In the genomic region with DNA sequence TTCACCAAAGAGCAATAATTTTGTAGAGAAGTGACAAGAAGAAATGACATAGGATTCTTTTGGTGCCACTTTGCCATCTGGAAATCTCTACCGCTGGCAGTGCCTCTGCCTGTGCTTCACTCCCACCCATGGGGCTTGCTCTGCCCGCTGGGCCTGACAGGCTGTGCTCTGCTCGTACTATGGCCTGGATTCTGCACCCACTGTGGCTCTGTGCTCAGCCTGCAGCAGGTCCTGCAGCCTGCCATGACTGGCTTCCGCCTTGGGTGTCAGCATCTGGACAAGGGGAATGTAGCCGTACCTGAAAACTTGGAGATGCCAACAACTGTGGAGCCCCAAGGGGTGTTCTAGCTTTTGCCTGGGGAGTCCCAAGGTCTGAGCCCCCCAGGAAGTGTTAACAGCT, we compare ENCODE assay signal across 2 cellular contexts.
TF ChIP-seq lines count a peak whose summit lies in the region.

No MANE protein-coding gene starts in this region.

TF ChIP-seq in GM23338, 12 proteins besides CTCF, POLR2A, EP300 and RAD21 (continued from another document):
- TF ChIP-seq, protein P1, sequence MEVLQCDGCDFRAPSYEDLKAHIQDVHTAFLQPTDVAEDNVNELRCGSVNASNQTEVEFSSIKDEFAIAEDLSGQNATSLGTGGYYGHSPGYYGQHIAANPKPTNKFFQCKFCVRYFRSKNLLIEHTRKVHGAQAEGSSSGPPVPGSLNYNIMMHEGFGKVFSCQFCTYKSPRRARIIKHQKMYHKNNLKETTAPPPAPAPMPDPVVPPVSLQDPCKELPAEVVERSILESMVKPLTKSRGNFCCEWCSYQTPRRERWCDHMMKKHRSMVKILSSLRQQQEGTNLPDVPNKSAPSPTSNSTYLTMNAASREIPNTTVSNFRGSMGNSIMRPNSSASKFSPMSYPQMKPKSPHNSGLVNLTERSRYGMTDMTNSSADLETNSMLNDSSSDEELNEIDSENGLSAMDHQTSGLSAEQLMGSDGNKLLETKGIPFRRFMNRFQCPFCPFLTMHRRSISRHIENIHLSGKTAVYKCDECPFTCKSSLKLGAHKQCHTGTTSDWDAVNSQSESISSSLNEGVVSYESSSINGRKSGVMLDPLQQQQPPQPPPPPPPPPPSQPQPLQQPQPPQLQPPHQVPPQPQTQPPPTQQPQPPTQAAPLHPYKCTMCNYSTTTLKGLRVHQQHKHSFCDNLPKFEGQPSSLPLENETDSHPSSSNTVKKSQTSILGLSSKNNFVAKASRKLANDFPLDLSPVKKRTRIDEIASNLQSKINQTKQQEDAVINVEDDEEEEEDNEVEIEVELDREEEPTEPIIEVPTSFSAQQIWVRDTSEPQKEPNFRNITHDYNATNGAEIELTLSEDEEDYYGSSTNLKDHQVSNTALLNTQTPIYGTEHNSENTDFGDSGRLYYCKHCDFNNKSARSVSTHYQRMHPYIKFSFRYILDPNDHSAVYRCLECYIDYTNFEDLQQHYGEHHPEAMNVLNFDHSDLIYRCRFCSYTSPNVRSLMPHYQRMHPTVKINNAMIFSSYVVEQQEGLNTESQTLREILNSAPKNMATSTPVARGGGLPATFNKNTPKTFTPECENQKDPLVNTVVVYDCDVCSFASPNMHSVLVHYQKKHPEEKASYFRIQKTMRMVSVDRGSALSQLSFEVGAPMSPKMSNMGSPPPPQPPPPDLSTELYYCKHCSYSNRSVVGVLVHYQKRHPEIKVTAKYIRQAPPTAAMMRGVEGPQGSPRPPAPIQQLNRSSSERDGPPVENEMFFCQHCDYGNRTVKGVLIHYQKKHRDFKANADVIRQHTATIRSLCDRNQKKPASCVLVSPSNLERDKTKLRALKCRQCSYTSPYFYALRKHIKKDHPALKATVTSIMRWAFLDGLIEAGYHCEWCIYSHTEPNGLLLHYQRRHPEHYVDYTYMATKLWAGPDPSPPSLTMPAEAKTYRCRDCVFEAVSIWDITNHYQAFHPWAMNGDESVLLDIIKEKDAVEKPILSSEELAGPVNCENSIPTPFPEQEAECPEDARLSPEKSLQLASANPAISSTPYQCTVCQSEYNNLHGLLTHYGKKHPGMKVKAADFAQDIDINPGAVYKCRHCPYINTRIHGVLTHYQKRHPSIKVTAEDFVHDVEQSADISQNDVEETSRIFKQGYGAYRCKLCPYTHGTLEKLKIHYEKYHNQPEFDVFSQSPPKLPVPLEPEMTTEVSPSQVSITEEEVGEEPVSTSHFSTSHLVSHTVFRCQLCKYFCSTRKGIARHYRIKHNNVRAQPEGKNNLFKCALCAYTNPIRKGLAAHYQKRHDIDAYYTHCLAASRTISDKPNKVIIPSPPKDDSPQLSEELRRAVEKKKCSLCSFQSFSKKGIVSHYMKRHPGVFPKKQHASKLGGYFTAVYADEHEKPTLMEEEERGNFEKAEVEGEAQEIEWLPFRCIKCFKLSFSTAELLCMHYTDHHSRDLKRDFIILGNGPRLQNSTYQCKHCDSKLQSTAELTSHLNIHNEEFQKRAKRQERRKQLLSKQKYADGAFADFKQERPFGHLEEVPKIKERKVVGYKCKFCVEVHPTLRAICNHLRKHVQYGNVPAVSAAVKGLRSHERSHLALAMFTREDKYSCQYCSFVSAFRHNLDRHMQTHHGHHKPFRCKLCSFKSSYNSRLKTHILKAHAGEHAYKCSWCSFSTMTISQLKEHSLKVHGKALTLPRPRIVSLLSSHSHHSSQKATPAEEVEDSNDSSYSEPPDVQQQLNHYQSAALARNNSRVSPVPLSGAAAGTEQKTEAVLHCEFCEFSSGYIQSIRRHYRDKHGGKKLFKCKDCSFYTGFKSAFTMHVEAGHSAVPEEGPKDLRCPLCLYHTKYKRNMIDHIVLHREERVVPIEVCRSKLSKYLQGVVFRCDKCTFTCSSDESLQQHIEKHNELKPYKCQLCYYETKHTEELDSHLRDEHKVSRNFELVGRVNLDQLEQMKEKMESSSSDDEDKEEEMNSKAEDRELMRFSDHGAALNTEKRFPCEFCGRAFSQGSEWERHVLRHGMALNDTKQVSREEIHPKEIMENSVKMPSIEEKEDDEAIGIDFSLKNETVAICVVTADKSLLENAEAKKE (CRISPR knock-in tag; IDR thresholded peaks at IDR 0.05): no peak
- TF ChIP-seq EZH2 (IDR thresholded peaks at IDR 0.05; ENCODE audit: low read depth, unreplicated experiment) (no peak), CREB1 (CRISPR knock-in tag; IDR thresholded peaks at IDR 0.05; ENCODE audit: low read depth) (no peak), NANOG (IDR thresholded peaks at IDR 0.05; ENCODE audit: borderline replicate concordance) (no peak), JUNB (IDR thresholded peaks at IDR 0.05; ENCODE audit: unreplicated experiment) (no peak), POLR2AphosphoS5 (IDR thresholded peaks at IDR 0.05; ENCODE audit: low read depth) (no peak), STAT1 (IDR thresholded peaks at IDR 0.05; ENCODE audit: unreplicated experiment) (no peak)
- TF ChIP-seq, protein P2, sequence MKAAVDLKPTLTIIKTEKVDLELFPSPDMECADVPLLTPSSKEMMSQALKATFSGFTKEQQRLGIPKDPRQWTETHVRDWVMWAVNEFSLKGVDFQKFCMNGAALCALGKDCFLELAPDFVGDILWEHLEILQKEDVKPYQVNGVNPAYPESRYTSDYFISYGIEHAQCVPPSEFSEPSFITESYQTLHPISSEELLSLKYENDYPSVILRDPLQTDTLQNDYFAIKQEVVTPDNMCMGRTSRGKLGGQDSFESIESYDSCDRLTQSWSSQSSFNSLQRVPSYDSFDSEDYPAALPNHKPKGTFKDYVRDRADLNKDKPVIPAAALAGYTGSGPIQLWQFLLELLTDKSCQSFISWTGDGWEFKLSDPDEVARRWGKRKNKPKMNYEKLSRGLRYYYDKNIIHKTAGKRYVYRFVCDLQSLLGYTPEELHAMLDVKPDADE (IDR thresholded peaks at IDR 0.05): no peak
- TF ChIP-seq, protein P3, sequence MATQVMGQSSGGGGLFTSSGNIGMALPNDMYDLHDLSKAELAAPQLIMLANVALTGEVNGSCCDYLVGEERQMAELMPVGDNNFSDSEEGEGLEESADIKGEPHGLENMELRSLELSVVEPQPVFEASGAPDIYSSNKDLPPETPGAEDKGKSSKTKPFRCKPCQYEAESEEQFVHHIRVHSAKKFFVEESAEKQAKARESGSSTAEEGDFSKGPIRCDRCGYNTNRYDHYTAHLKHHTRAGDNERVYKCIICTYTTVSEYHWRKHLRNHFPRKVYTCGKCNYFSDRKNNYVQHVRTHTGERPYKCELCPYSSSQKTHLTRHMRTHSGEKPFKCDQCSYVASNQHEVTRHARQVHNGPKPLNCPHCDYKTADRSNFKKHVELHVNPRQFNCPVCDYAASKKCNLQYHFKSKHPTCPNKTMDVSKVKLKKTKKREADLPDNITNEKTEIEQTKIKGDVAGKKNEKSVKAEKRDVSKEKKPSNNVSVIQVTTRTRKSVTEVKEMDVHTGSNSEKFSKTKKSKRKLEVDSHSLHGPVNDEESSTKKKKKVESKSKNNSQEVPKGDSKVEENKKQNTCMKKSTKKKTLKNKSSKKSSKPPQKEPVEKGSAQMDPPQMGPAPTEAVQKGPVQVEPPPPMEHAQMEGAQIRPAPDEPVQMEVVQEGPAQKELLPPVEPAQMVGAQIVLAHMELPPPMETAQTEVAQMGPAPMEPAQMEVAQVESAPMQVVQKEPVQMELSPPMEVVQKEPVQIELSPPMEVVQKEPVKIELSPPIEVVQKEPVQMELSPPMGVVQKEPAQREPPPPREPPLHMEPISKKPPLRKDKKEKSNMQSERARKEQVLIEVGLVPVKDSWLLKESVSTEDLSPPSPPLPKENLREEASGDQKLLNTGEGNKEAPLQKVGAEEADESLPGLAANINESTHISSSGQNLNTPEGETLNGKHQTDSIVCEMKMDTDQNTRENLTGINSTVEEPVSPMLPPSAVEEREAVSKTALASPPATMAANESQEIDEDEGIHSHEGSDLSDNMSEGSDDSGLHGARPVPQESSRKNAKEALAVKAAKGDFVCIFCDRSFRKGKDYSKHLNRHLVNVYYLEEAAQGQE (IDR thresholded peaks at IDR 0.05; ENCODE audit: unreplicated experiment): no peak

TF ChIP-seq in WTC11, 78 proteins besides CTCF, POLR2A, EP300 and RAD21 (continued from another document):
- TF ChIP-seq, protein P4, sequence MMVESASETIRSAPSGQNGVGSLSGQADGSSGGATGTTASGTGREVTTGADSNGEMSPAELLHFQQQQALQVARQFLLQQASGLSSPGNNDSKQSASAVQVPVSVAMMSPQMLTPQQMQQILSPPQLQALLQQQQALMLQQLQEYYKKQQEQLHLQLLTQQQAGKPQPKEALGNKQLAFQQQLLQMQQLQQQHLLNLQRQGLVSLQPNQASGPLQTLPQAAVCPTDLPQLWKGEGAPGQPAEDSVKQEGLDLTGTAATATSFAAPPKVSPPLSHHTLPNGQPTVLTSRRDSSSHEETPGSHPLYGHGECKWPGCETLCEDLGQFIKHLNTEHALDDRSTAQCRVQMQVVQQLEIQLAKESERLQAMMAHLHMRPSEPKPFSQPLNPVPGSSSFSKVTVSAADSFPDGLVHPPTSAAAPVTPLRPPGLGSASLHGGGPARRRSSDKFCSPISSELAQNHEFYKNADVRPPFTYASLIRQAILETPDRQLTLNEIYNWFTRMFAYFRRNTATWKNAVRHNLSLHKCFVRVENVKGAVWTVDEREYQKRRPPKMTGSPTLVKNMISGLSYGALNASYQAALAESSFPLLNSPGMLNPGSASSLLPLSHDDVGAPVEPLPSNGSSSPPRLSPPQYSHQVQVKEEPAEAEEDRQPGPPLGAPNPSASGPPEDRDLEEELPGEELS (CRISPR knock-in tag; IDR thresholded peaks at IDR 0.05): no peak
- TF ChIP-seq TCF7 (CRISPR knock-in tag; IDR thresholded peaks at IDR 0.05; ENCODE audit: low read depth) (no peak), ZNF423 (CRISPR knock-in tag; IDR thresholded peaks at IDR 0.05) (no peak), IRF2 (CRISPR knock-in tag; IDR thresholded peaks at IDR 0.05; ENCODE audit: borderline replicate concordance, low read depth) (no peak)
